In genomic region chr6:154429711-154430110, GRCh38 we compare ENCODE assay signal across 24 cellular contexts.
"Had no signal": no experiment of that assay in that cellular context is flagged by ENCODE, and none has a peak within 500 bp of the region (broad histone marks: within the 10 kb centered on the region; RNA-seq: fewer than 3 reads in every experiment).

No MANE protein-coding gene starts in this region.

- H3K9me3 ChIP-seq: adrenal gland, lower lobe of right lung, SK-N-SH, suprapubic skin, upper lobe of right lung had no signal

- ATAC-seq: activated naive CD4-positive, alpha-beta T cell treated with anti-CD3 and anti-CD28 coated beads, Interleukin-2, amount 50 U/mL, for 72 hours; activated T-cell treated with anti-CD3 and anti-CD28 coated beads, Interleukin-2, amount 50 U/mL, for 72 hours; lower lobe of right lung; natural killer cell treated with Interleukin-12 subunit alpha and Interleukin-12 subunit beta and Interleukin-15 and Interleukin-18, amount 100 ng/mL, for 72 hours; stimulated activated naive CD8-positive, alpha-beta T cell treated with anti-CD3 and anti-CD28 coated beads, Interleukin-15, amount 100 ng/mL, for 72 hours; upper lobe of right lung had no signal

- H3K9me3 Mint-ChIP-seq: activated T-cell treated with anti-CD3 and anti-CD28 coated beads, Interleukin-2, amount 50 U/mL, for 72 hours; natural killer cell treated with Interleukin-12 subunit alpha and Interleukin-12 subunit beta and Interleukin-15 and Interleukin-18, amount 100 ng/mL, for 72 hours; stimulated activated naive CD8-positive, alpha-beta T cell treated with anti-CD3 and anti-CD28 coated beads, Interleukin-15, amount 100 ng/mL, for 72 hours; T-helper 2 cell treated with Interferon-gamma antibody and Interleukin-4, amounts not matched to agents 5 μg/mL and 100 μg/mL, for 36 hours had no signal

- H3K27me3 ChIP-seq: adrenal gland, foreskin keratinocyte, suprapubic skin, upper lobe of right lung had no signal

- H3K36me3 Mint-ChIP-seq: activated naive CD4-positive, alpha-beta T cell treated with anti-CD3 and anti-CD28 coated beads, Interleukin-2, amount 50 U/mL, for 72 hours; natural killer cell treated with Interleukin-12 subunit alpha and Interleukin-12 subunit beta and Interleukin-15 and Interleukin-18, amount 100 ng/mL, for 72 hours had no signal

- H3K4me3 ChIP-seq: adrenal gland, lower lobe of right lung, skin epidermis, suprapubic skin, upper lobe of right lung had no signal

- DNase-seq: activated CD4-positive, alpha-beta T cell treated with anti-CD3 and anti-CD28 coated beads, Interleukin-2, amount 50 U/mL, for 1 hour; activated CD4-positive, CD25-positive, alpha-beta regulatory T cell; activated CD8-positive, alpha-beta memory T cell treated with anti-CD3 and anti-CD28 coated beads, Interleukin-2, amount 50 U/mL, for 48 hours; activated gamma-delta T cell treated with Interleukin-2 at 50 U/mL for 16 hours; activated T-cell treated with anti-CD3 and anti-CD28 coated beads, Interleukin-2, amount 50 U/mL, for 72 hours; adrenal gland; caudate nucleus; foreskin keratinocyte; hippocampal formation; islet precursor cell; left colon; lower lobe of right lung; nucleus accumbens; posterior cingulate gyrus; retina; SK-N-SH; stimulated activated CD4-positive, alpha-beta T cell treated with anti-CD3 and anti-CD28 coated beads, Interleukin-2, amount 100 ng/mL, for 48 hours; stimulated activated naive CD8-positive, alpha-beta T cell treated with anti-CD3 and anti-CD28 coated beads, Interleukin-15, amount 100 ng/mL, for 72 hours; upper lobe of right lung had no signal

- H3K27me3 Mint-ChIP-seq: stimulated activated naive CD8-positive, alpha-beta T cell treated with anti-CD3 and anti-CD28 coated beads, Interleukin-15, amount 100 ng/mL, for 72 hours had no signal

- H3K27ac Mint-ChIP-seq: activated naive CD4-positive, alpha-beta T cell treated with anti-CD3 and anti-CD28 coated beads, Interleukin-2, amount 50 U/mL, for 72 hours; activated T-cell treated with anti-CD3 and anti-CD28 coated beads, Interleukin-2, amount 50 U/mL, for 72 hours; natural killer cell treated with Interleukin-12 subunit alpha and Interleukin-12 subunit beta and Interleukin-15 and Interleukin-18, amount 100 ng/mL, for 72 hours; stimulated activated naive CD8-positive, alpha-beta T cell treated with anti-CD3 and anti-CD28 coated beads, Interleukin-15, amount 100 ng/mL, for 72 hours; T-helper 2 cell treated with Interferon-gamma antibody and Interleukin-4, amounts not matched to agents 5 μg/mL and 100 μg/mL, for 36 hours had no signal

- H3K4me1 ChIP-seq: foreskin keratinocyte, suprapubic skin, upper lobe of right lung had no signal

- H3K4me2 ChIP-seq: SK-N-SH had no signal

- H3K27ac ChIP-seq: adrenal gland, foreskin keratinocyte, lower lobe of right lung, skin epidermis, suprapubic skin, upper lobe of right lung had no signal

- H3K9ac ChIP-seq: SK-N-SH had no signal

- H3K4me3 Mint-ChIP-seq: activated T-cell treated with anti-CD3 and anti-CD28 coated beads, Interleukin-2, amount 50 U/mL, for 72 hours; natural killer cell treated with Interleukin-12 subunit alpha and Interleukin-12 subunit beta and Interleukin-15 and Interleukin-18, amount 100 ng/mL, for 72 hours; stimulated activated naive CD8-positive, alpha-beta T cell treated with anti-CD3 and anti-CD28 coated beads, Interleukin-15, amount 100 ng/mL, for 72 hours; T-helper 2 cell treated with Interferon-gamma antibody and Interleukin-4, amounts not matched to agents 5 μg/mL and 100 μg/mL, for 36 hours had no signal

- H3K36me3 ChIP-seq: adrenal gland, upper lobe of right lung had no signal

- H3K4me1 Mint-ChIP-seq: stimulated activated naive CD8-positive, alpha-beta T cell treated with anti-CD3 and anti-CD28 coated beads, Interleukin-15, amount 100 ng/mL, for 72 hours had no signal
